In genomic region chr16:51159296-51159695, GRCh38 we compare ENCODE assay signal across 25 cellular contexts. TPM values are rescaled to one million over a fixed set of nuclear protein-coding genes. Genes with fewer than 3 reads are reported as not detected.
"Had no signal": no experiment of that assay in that cellular context is flagged by ENCODE, and none has a peak within 500 bp of the region (broad histone marks: within the 10 kb centered on the region; RNA-seq: fewer than 3 reads in every experiment).

No MANE protein-coding gene starts in this region.

- H3K4me1 ChIP-seq: breast epithelium had no signal

- H3K27ac ChIP-seq: breast epithelium, PC-9, SK-N-MC, WERI-Rb-1 had no signal

- H3K4me3 ChIP-seq: breast epithelium, MG63, PC-9, SK-N-MC had no signal

- H3K36me3 ChIP-seq: breast epithelium, MG63, WERI-Rb-1 had no signal

- H3K9me3 ChIP-seq: breast epithelium, MG63 had no signal

- DNase-seq: activated CD4-positive, alpha-beta T cell treated with anti-CD3 and anti-CD28 coated beads for 4 hours; activated CD8-positive, alpha-beta memory T cell treated with anti-CD3 and anti-CD28 coated beads, Interleukin-2, amount 50 U/mL, for 4 hours; activated CD8-positive, alpha-beta T cell treated with anti-CD3 and anti-CD28 coated beads for 36 hours; activated gamma-delta T cell treated with Interleukin-2 at 50 U/mL for 16 hours; activated naive CD4-positive, alpha-beta T cell treated with anti-CD3 and anti-CD28 coated beads, Interleukin-2, amount 10 ng/mL, durations not matched to agents 7 days and 5 days; activated naive CD8-positive, alpha-beta T cell treated with anti-CD3 and anti-CD28 coated beads for 36 hours; activated T-cell treated with anti-CD3 and anti-CD28 coated beads, Interleukin-2, amount 50 U/mL, for 72 hours; caudate nucleus; KG1; MG63; NCI-H1048; NCI-H146; NCI-H187 treated with DMSO at 0.1 percent for 48 hours; NCI-H2081 treated with DMSO at 0.1 percent for 48 hours; NCI-H446; NCI-H524; PC-9; SIG-M5; T-cell; WERI-Rb-1 had no signal

- H3K27me3 ChIP-seq: MG63 had no signal

RNA-seq across cellular contexts. Expression of gene SALL1, which starts 8.2 kb away (rescaled TPM):
- total RNA-seq: activated CD8-positive, alpha-beta T cell treated with anti-CD3 and anti-CD28 coated beads for 36 hours; activated naive CD8-positive, alpha-beta T cell treated with anti-CD3 and anti-CD28 coated beads for 36 hours; activated T-cell treated with anti-CD3 and anti-CD28 coated beads, Interleukin-2, amount 50 U/mL, for 72 hours; activated T-helper 2 cell treated with anti-CD3 and anti-CD28 coated beads, Interferon-gamma antibody, Interleukin-2, Interleukin-4, amounts not matched to agents 10 μg/mL and 5 μg/mL and 100 μg/mL, durations not matched to agents 14 hours and 24 hours and 36 hours; LHCN-M2; PC-9; T-helper 2 cell treated with Interferon-gamma antibody and Interleukin-4, amounts not matched to agents 100 ng/mL and 5 ng/mL, for 36 hours had no signal
